In the genomic region with DNA sequence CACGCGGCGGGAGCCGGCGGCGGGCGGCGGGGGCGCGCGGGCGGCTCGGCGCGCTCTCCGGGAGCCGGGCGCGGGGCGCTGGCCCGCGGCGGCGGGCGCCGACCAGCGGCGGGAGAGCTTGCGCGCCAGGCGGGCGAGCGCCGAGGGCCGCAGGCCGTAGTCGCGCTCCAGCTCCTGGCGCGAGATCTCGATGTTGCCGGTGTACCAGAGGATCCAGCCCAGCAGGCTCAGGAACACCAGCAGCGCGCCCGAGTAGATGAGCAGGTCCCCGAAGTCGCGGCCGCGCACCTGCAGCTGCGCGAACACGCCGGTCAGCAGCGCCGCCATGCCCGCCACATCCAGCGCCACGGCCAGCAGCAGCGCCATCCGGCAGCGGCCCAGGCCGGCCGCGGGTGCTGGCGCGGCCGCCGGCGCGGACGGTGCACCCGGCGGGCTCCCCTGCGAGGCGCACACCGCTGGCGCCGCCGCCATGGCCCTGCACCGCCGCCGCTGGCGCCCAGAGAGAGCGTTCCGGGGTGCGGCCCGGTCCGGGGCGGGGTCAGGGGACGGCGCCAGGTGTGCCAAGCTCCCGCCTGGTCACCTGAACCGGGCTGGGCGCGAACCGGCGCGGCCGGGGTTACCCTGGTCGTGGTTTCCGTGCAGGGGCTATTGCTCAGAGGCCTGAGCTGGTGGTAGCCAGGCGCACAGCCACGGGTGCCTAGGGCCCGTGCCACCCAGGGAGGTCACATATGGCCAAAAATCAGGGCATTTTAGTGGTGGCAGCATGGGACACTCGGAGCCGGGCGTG, we compare ENCODE assay signal across 8 cellular contexts. TPM values are rescaled to one million over a fixed set of nuclear protein-coding genes. Genes with fewer than 3 reads are reported as not detected.
DNase-seq lines count a peak whose midpoint lies in the region; ATAC-seq and TF ChIP-seq lines count a peak whose summit lies in the region.

A gene with protein sequence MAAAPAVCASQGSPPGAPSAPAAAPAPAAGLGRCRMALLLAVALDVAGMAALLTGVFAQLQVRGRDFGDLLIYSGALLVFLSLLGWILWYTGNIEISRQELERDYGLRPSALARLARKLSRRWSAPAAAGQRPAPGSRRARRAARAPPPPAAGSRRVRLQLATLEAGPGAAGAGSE (minus strand): TSS at position 504 of the 787 bp plus-strand sequence. CDS start 33 bp downstream, at position 471.

- peak within 1 kb of the TSS; percentile 56 for H3K4me3 ChIP-seq in SU-DHL-6 (ENCODE audit: insufficient read depth, low read length, poor library complexity, severe bottlenecking)
- H3K4me3 ChIP-seq in rectal smooth muscle tissue (ENCODE audit: low read length): peak within 1 kb of the TSS; percentile 74

- peaks cover 21% of the 10 kb centered on the region for H3K79me2 ChIP-seq in SU-DHL-6 (ENCODE audit: insufficient read depth, low read length)

- TF ChIP-seq EP300 in Ishikawa (IDR thresholded peaks at IDR 0.05; ENCODE audit: borderline replicate concordance): peak; percentile 20; the same call in 1 of the 2 replicates

- H3K9ac ChIP-seq in SU-DHL-6 (ENCODE audit: low read length) (peak within 1 kb of the TSS; percentile 98), rectal smooth muscle tissue (ENCODE audit: low read length) (peak within 1 kb of the TSS; percentile 69)

- H3K4me1 ChIP-seq in rectal smooth muscle tissue (ENCODE audit: control insufficient read depth, insufficient read depth, low read length): peaks cover 19% of the 10 kb centered on the region

- peak; percentile 82 for DNase-seq in Daoy (ENCODE audit: low read depth)
- DNase-seq in astrocyte of the hippocampus (ENCODE audit: low read depth, low spot score): peak; percentile 91
- peak; percentile 78 for DNase-seq in hepatic stellate cell (ENCODE audit: low spot score)

- H3K27ac ChIP-seq in SU-DHL-6 (ENCODE audit: low read depth, low read length) (peak within 1 kb of the TSS; percentile 85), rectal smooth muscle tissue (ENCODE audit: low read depth, low read length) (peak within 1 kb of the TSS; percentile 97)

- no peak for TF ChIP-seq CTCF in SU-DHL-6 (IDR thresholded peaks at IDR 0.05; ENCODE audit: insufficient read depth, low read length, poor library complexity, severe bottlenecking)

- peak within 1 kb of the TSS; percentile 82 for H3K4me2 ChIP-seq in SU-DHL-6 (ENCODE audit: low read depth, low read length, poor library complexity, severe bottlenecking)

- H2AFZ ChIP-seq in SU-DHL-6 (ENCODE audit: low read depth, low read length, severe bottlenecking): peak within 1 kb of the TSS; percentile 82

- ATAC-seq in HG03097 (IDR thresholded peaks at IDR 0.05; ENCODE audit: low FRiP score, unreplicated experiment): no peak
- no peak for ATAC-seq in HG02840 (IDR thresholded peaks at IDR 0.05; ENCODE audit: low FRiP score, unreplicated experiment)

- H3K9me3 ChIP-seq in SU-DHL-6 (ENCODE audit: insufficient read depth, low read length): no peaks in the 10 kb centered on the region

- no peaks in the 10 kb centered on the region for H3K27me3 ChIP-seq in SU-DHL-6 (ENCODE audit: low read length)
- no peaks in the 10 kb centered on the region for H3K27me3 ChIP-seq in rectal smooth muscle tissue (ENCODE audit: control insufficient read depth, insufficient read depth, low read length)

- H3K36me3 ChIP-seq in SU-DHL-6 (ENCODE audit: low read length) (peaks cover 29% of the 10 kb centered on the region), rectal smooth muscle tissue (ENCODE audit: control insufficient read depth, insufficient read depth, low read length) (peaks cover 15% of the 10 kb centered on the region)

- no peak for TF ChIP-seq RAD21 in Ishikawa (IDR thresholded peaks at IDR 0.05; ENCODE audit: low read depth)

- H4K20me1 ChIP-seq in SU-DHL-6 (ENCODE audit: low read depth, low read length): peaks cover 25% of the 10 kb centered on the region

- no peaks in the 10 kb centered on the region for H3K9me2 ChIP-seq in SU-DHL-6 (replicated peaks; ENCODE audit: insufficient read depth, low read length)

- peaks cover 27% of the 10 kb centered on the region for H3F3A ChIP-seq in SU-DHL-6 (ENCODE audit: insufficient read depth)

TF ChIP-seq in Ishikawa, 13 proteins besides CTCF, POLR2A, EP300 and RAD21:
- TF ChIP-seq FOXM1 (IDR thresholded peaks at IDR 0.05; ENCODE audit: borderline replicate concordance, low read depth): no peak
- TF ChIP-seq CREB1 (IDR thresholded peaks at IDR 0.05; ENCODE audit: low read depth): no peak
- no peak for TF ChIP-seq TCF12 (IDR thresholded peaks at IDR 0.05; ENCODE audit: low read depth)
- TF ChIP-seq, protein P1, sequence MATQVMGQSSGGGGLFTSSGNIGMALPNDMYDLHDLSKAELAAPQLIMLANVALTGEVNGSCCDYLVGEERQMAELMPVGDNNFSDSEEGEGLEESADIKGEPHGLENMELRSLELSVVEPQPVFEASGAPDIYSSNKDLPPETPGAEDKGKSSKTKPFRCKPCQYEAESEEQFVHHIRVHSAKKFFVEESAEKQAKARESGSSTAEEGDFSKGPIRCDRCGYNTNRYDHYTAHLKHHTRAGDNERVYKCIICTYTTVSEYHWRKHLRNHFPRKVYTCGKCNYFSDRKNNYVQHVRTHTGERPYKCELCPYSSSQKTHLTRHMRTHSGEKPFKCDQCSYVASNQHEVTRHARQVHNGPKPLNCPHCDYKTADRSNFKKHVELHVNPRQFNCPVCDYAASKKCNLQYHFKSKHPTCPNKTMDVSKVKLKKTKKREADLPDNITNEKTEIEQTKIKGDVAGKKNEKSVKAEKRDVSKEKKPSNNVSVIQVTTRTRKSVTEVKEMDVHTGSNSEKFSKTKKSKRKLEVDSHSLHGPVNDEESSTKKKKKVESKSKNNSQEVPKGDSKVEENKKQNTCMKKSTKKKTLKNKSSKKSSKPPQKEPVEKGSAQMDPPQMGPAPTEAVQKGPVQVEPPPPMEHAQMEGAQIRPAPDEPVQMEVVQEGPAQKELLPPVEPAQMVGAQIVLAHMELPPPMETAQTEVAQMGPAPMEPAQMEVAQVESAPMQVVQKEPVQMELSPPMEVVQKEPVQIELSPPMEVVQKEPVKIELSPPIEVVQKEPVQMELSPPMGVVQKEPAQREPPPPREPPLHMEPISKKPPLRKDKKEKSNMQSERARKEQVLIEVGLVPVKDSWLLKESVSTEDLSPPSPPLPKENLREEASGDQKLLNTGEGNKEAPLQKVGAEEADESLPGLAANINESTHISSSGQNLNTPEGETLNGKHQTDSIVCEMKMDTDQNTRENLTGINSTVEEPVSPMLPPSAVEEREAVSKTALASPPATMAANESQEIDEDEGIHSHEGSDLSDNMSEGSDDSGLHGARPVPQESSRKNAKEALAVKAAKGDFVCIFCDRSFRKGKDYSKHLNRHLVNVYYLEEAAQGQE (IDR thresholded peaks at IDR 0.05; ENCODE audit: low read depth): no peak
- no peak for TF ChIP-seq EGR1 (IDR thresholded peaks at IDR 0.05)
- peak; percentile 78 for TF ChIP-seq YY1 (IDR thresholded peaks at IDR 0.05; ENCODE audit: low read depth)
- TF ChIP-seq USF1 (IDR thresholded peaks at IDR 0.05): peak; percentile 27; the same call in 1 of the 2 replicates
- no peak for TF ChIP-seq TEAD4 (IDR thresholded peaks at IDR 0.05)
- peak; percentile 25; the same call in 1 of the 2 replicates for TF ChIP-seq TAF1 (IDR thresholded peaks at IDR 0.05; ENCODE audit: low read depth)
- TF ChIP-seq, protein P2, sequence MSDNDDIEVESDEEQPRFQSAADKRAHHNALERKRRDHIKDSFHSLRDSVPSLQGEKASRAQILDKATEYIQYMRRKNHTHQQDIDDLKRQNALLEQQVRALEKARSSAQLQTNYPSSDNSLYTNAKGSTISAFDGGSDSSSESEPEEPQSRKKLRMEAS (IDR thresholded peaks at IDR 0.05): peak; percentile 0; the same call in 1 of the 2 replicates
- no peak for TF ChIP-seq CEBPB (IDR thresholded peaks at IDR 0.05)
- TF ChIP-seq ZBTB7A (IDR thresholded peaks at IDR 0.05; ENCODE audit: low read depth): no peak; the same call in 1 of the 2 replicates
- no peak for TF ChIP-seq NFIC (IDR thresholded peaks at IDR 0.05)

RNA-seq across cellular contexts. Expression of the gene that starts here (rescaled TPM):
- total RNA-seq in Daoy (2014; rRNA removed; shearing (Covaris generic)): 3.3 and 3.9 TPM in 2 replicates
